In genomic region chr2:157789933-157790511, GRCh38 we compare ENCODE assay signal across 8 cellular contexts.
A peak's percentile ranks its signal among the peaks of the same experiment; 100 is the strongest.
DNase-seq lines count a peak whose midpoint lies in the region; ATAC-seq, FAIRE-seq and TF ChIP-seq lines count a peak whose summit lies in the region.
"Had no signal": no experiment of that assay in that cellular context is flagged by ENCODE, and none has a peak within 500 bp of the region (broad histone marks: within the 10 kb centered on the region; RNA-seq: fewer than 3 reads in every experiment).

No MANE protein-coding gene starts in this region.

- no peak for TF ChIP-seq POLR2A in IMR-90 (IDR thresholded peaks at IDR 0.05; ENCODE audit: low read depth, low read length)

- H3K27ac ChIP-seq in IMR-90 (ENCODE audit: insufficient read depth, low read length), result no peak overlapping the region
- H3K27ac ChIP-seq in small intestine (ENCODE audit: low read depth in 1 of 2, low read length in 1 of 2), result peak overlapping the region; percentile 29 to 32
- H3K27ac ChIP-seq in CD4-positive, alpha-beta memory T cell (ENCODE audit: low read depth, low read length), result no peak overlapping the region
- H3K27ac ChIP-seq: PC-9 had no signal

- no peak overlapping the region for H4K8ac ChIP-seq in IMR-90 (ENCODE audit: low read depth in 2 of 2, low read length in 2 of 2)

- no peak overlapping the region for H3K18ac ChIP-seq in IMR-90 (ENCODE audit: low read depth, low read length)

- FAIRE-seq in small intestine (lab: Jason Lieb, UNC), result no peak

- no TSS peak for BruUV-seq in IMR-90 (replicated peaks; lab: Mats Ljungman, UMichigan)

- no peak overlapping the region for H3K14ac ChIP-seq in IMR-90 (replicated peaks; ENCODE audit: low read depth, low read length)

- no peak overlapping the region for H3K4me2 ChIP-seq in IMR-90 (ENCODE audit: low read depth, low read length)
- H3K4me2 ChIP-seq: PC-9 had no signal

- 0 out of 2 replicates have a peak overlapping the region, but pooled peaks have one; percentile 37 for H2BK120ac ChIP-seq in IMR-90 (ENCODE audit: low read depth, low read length)

- H3K4me3 Mint-ChIP-seq in T-helper 17 cell, result no peak overlapping the region
- peak overlapping the region in 1 of 8 donors; percentile 6 for H3K4me3 Mint-ChIP-seq in CD4-positive, alpha-beta memory T cell

- dilution Hi-C loops in IMR-90 (cut with HindIII; ENCODE audit: low sequenced_read_pairs, unreplicated experiment), result no loop called here

- H3K9ac ChIP-seq in IMR-90 (ENCODE audit: low read depth, low read length), result no peak overlapping the region

- H3K27ac Mint-ChIP-seq in T-helper 17 cell, result no peak overlapping the region
- peak overlapping the region in 3 of 7 donors; percentile 23 to 82 (median 64) for H3K27ac Mint-ChIP-seq in CD4-positive, alpha-beta memory T cell

- no peak overlapping the region for H4K91ac ChIP-seq in IMR-90 (ENCODE audit: insufficient read depth, low read depth, low read length)

- peaks cover 6% of the 10 kb centered on the region for H3K36me3 Mint-ChIP-seq in T-helper 17 cell (ENCODE audit: low read depth)
- peaks cover 4 to 24% of the 10 kb centered on the region in 2 donors for H3K36me3 Mint-ChIP-seq in CD4-positive, alpha-beta memory T cell

- 67% methylated on average over 1 of the region's 4 CpGs; no CpG with 5 or more reads in 1 of the 2 experiments for WGBS in IMR-90 (ENCODE audit: extremely low coverage in 2 of 2, insufficient read length in 1 of 2), 2 experiments
- WGBS in small intestine, 3 donors, result 13 to 47% (median 26%) methylated on average over 4 of the region's 4 CpGs

- POLR2A ChIA-PET in IMR-90 (lab: Charles Lee; ENCODE audit: unreplicated experiment), result no interaction called here
- POLR2A ChIA-PET in CD4-positive, alpha-beta memory T cell (lab: Charles Lee; ENCODE audit: partially characterized antibody), result no interaction called here

- no peak overlapping the region for H3K4ac ChIP-seq in IMR-90 (ENCODE audit: low read depth, low read length)

- H4K5ac ChIP-seq in IMR-90 (ENCODE audit: low read depth, low read length), result no peak overlapping the region

- in situ Hi-C loops in IMR-90 (cut with MboI; ENCODE audit: low sequenced_read_pairs), result loop anchor here (5.0 kb wide), 1 partner anchor 87 kb away; the partner anchor contains the start of gene ACVR1

- peaks cover 3% of the 10 kb centered on the region; the same call in 1 of the 2 replicates for H4K20me1 ChIP-seq in IMR-90 (ENCODE audit: insufficient read depth, low read length)

- H3K27me3 ChIP-seq in IMR-90 (ENCODE audit: control insufficient read depth, insufficient read depth, low read length) (no peaks in the 10 kb centered on the region), small intestine (ENCODE audit: control insufficient read depth in 2 of 2, insufficient read depth in 2 of 2, low read length in 2 of 2) (no peaks in the 10 kb centered on the region)
- H3K27me3 ChIP-seq in CD4-positive, alpha-beta memory T cell (ENCODE audit: insufficient read depth, low read length), result no peaks in the 10 kb centered on the region

- H3K4me1 ChIP-seq in IMR-90 (ENCODE audit: control insufficient read depth, insufficient read depth, low read length) (peaks cover 25% of the 10 kb centered on the region), small intestine (ENCODE audit: control insufficient read depth in 2 of 2, insufficient read depth in 1 of 2, low read depth in 1 of 2, low read length in 1 of 2) (peaks cover 15 to 28% of the 10 kb centered on the region in 2 donors)
- H3K4me1 ChIP-seq in CD4-positive, alpha-beta memory T cell (ENCODE audit: insufficient read depth, low read length), result peaks cover 19% of the 10 kb centered on the region

- H2AFZ ChIP-seq in IMR-90 (replicated peaks; ENCODE audit: low read length, poor library complexity), result no peak overlapping the region
- H2AFZ ChIP-seq: PC-9 had no signal

- H3K9me3 ChIP-seq in IMR-90 (ENCODE audit: control insufficient read depth, insufficient read depth, low read length) (no peaks in the 10 kb centered on the region), T-helper 17 cell (ENCODE audit: control insufficient read depth, low read length, poor library complexity, severe bottlenecking) (no peaks in the 10 kb centered on the region), small intestine (ENCODE audit: control insufficient read depth, low read depth) (no peaks in the 10 kb centered on the region)
- H3K9me3 ChIP-seq in CD4-positive, alpha-beta memory T cell (ENCODE audit: control insufficient read depth in 1 of 2, low read length in 2 of 2), result no peaks in the 10 kb centered on the region

- no peak overlapping the region for H2BK20ac ChIP-seq in IMR-90 (ENCODE audit: low read depth, low read length)

- no peak overlapping the region for H2BK5ac ChIP-seq in IMR-90 (ENCODE audit: low read depth, low read length, poor library complexity, severe bottlenecking)

- no peak overlapping the region for H2AK9ac ChIP-seq in IMR-90 (replicated peaks; ENCODE audit: low read depth, low read length, poor library complexity)

- TF ChIP-seq RAD21 in IMR-90 (IDR thresholded peaks at IDR 0.05; ENCODE audit: low read length), result no peak

- ATAC-seq in IMR-90 (ENCODE audit: low read depth) (no peak), T-helper 17 cell (peak; percentile 37), GM21447 (IDR thresholded peaks at IDR 0.05; ENCODE audit: unreplicated experiment) (no peak)

- CTCF ChIA-PET in IMR-90 (lab: Yijun Ruan, JAX), result no interaction called here
- CTCF ChIA-PET in CD4-positive, alpha-beta memory T cell (lab: Charles Lee; ENCODE audit: partially characterized antibody), result no interaction called here

- H3K23ac ChIP-seq in IMR-90 (ENCODE audit: low read depth, low read length), result no peak overlapping the region

- no peak for DNase-seq in IMR-90
- no peak for DNase-seq in T-helper 17 cell
- peak; percentile 38 for DNase-seq in left kidney (ENCODE audit: low read depth, low spot score)
- peak; percentile 64 for DNase-seq in small intestine
- no peak for DNase-seq in CD4-positive, alpha-beta memory T cell
- no peak for DNase-seq in stimulated activated CD4-positive, alpha-beta T cell treated with anti-CD3 and anti-CD28 coated beads, Interleukin-4, amount 100 ng/mL, for 24 hours
- DNase-seq: PC-9 had no signal

- 0 out of 2 replicates have a peak, but pooled peaks cover 4% of the 10 kb centered on the region for H3K36me3 ChIP-seq in IMR-90 (ENCODE audit: control insufficient read depth, insufficient read depth, low read length)
- H3K36me3 ChIP-seq in small intestine (ENCODE audit: control insufficient read depth in 2 of 2, insufficient read depth in 2 of 2, low read length in 2 of 2), result peaks cover 0 to 2% of the 10 kb centered on the region in 2 donors
- H3K36me3 ChIP-seq in CD4-positive, alpha-beta memory T cell (ENCODE audit: insufficient read depth, low read length), result peaks cover 5% of the 10 kb centered on the region

- intact Hi-C loops in IMR-90 (cut with micrococcal nuclease), result loop anchor here (1.0 to 10.0 kb wide), 2 partner anchors 86 to 665 kb away; partner anchors contain the start of genes ACVR1, CCDC148 and PKP4
- intact Hi-C loops in CD4-positive, alpha-beta memory T cell (cut with micrococcal nuclease), result no loop called here

- peaks cover 33% of the 10 kb centered on the region for H3K4me1 Mint-ChIP-seq in T-helper 17 cell
- H3K4me1 Mint-ChIP-seq in CD4-positive, alpha-beta memory T cell, result peaks cover 15 to 33% (median 30%) of the 10 kb centered on the region in 4 donors

- no peaks in the 10 kb centered on the region for H3K27me3 Mint-ChIP-seq in T-helper 17 cell
- H3K27me3 Mint-ChIP-seq in CD4-positive, alpha-beta memory T cell, result no peaks in the 10 kb centered on the region

- peaks cover 26% of the 10 kb centered on the region for H3K9me1 ChIP-seq in IMR-90 (ENCODE audit: insufficient read depth, low read length)

- H3K79me1 ChIP-seq in IMR-90 (ENCODE audit: low read depth in 1 of 2, low read length in 2 of 2), result peaks cover 20 to 70% of the 10 kb centered on the region in 2 experiments

- peak overlapping the region; percentile 11; the same call in 1 of the 2 replicates for H2AK5ac ChIP-seq in IMR-90 (ENCODE audit: low read depth, low read length)

- H3K56ac ChIP-seq in IMR-90 (ENCODE audit: extremely low read depth, insufficient read depth, low read length), result no peak overlapping the region

- no peak for TF ChIP-seq CTCF in IMR-90 (conservative IDR thresholded peaks at IDR 0.05; ENCODE audit: low read depth, low read length)

- H3K9me3 Mint-ChIP-seq in CD4-positive, alpha-beta memory T cell, result no peaks in the 10 kb centered on the region

- no peak overlapping the region for H2BK15ac ChIP-seq in IMR-90 (ENCODE audit: low read depth, low read length)

- H3K4me3 ChIP-seq in IMR-90 (ENCODE audit: insufficient read depth, low read depth, low read length) (no peak overlapping the region), small intestine (ENCODE audit: low read depth in 1 of 2, low read length in 2 of 2) (no peak overlapping the region)
- no peak overlapping the region for H3K4me3 ChIP-seq in CD4-positive, alpha-beta memory T cell (ENCODE audit: low read length in 2 of 2)
- H3K4me3 ChIP-seq: PC-9 had no signal

TF ChIP-seq in IMR-90, 13 proteins besides CTCF, POLR2A, EP300 and RAD21 (continues in another document):
- no peak for TF ChIP-seq CEBPB (IDR thresholded peaks at IDR 0.05; ENCODE audit: low read depth, low read length)
- no peak for TF ChIP-seq RFX5 (IDR thresholded peaks at IDR 0.05; ENCODE audit: low read depth, low read length)
- no peak for TF ChIP-seq ELK1 (IDR thresholded peaks at IDR 0.05; ENCODE audit: borderline replicate concordance, low read depth, low read length)
- no peak for TF ChIP-seq USF2 (IDR thresholded peaks at IDR 0.05; ENCODE audit: low read depth, low read length)
- TF ChIP-seq CHD1 (IDR thresholded peaks at IDR 0.05; ENCODE audit: low read depth, low read length), result no peak
- TF ChIP-seq RCOR1 (IDR thresholded peaks at IDR 0.05; ENCODE audit: insufficient replicate concordance, low read length), result no peak
- TF ChIP-seq MAZ (IDR thresholded peaks at IDR 0.05; ENCODE audit: borderline replicate concordance, low read depth, low read length), result no peak
- no peak for TF ChIP-seq MAFK (IDR thresholded peaks at IDR 0.05; ENCODE audit: low read depth, low read length)

Comparison
In these comparisons a context has a peak if more than half of its experiments do, and no peak if none do; other contexts are left out.
1. DNase-seq: peak in left kidney (single experiment) and small intestine (single experiment); none in IMR-90 (single experiment), T-helper 17 cell (0 of 3), CD4-positive, alpha-beta memory T cell (0 of 5) and stimulated activated CD4-positive, alpha-beta T cell treated with anti-CD3 and anti-CD28 coated beads, Interleukin-4, amount 100 ng/mL, for 24 hours (single experiment).
2. H3K27ac ChIP-seq: peak in small intestine (2 of 2); none in IMR-90 (single experiment) and CD4-positive, alpha-beta memory T cell (single experiment).